In genomic region chr4:43241104-43241503, GRCh38 we compare ENCODE assay signal across 29 cellular contexts.
"Had no signal": no experiment of that assay in that cellular context is flagged by ENCODE, and none has a peak within 500 bp of the region (broad histone marks: within the 10 kb centered on the region; RNA-seq: fewer than 3 reads in every experiment).

No MANE protein-coding gene starts in this region.

- H3K9me3 Mint-ChIP-seq: type B pancreatic cell had no signal

- H3K9me3 ChIP-seq: stomach, suprapubic skin, testis, thoracic aorta, thyroid gland, tibial artery, tibial nerve, transverse colon, upper lobe of left lung, upper lobe of right lung, uterus, vagina had no signal

- H3K27ac ChIP-seq: stomach, suprapubic skin, testis, thoracic aorta, thyroid gland, tibial artery, tibial nerve, transverse colon, upper lobe of left lung, upper lobe of right lung, uterus, vagina had no signal

- H3K27me3 ChIP-seq: stomach, suprapubic skin, testis, thyroid gland, tibial artery, tibial nerve, transverse colon, upper lobe of left lung, upper lobe of right lung, uterus, vagina had no signal

- H3K4me3 ChIP-seq: stomach, suprapubic skin, testis, thoracic aorta, thyroid gland, tibial artery, tibial nerve, transverse colon, upper lobe of left lung, upper lobe of right lung, uterus, vagina had no signal

- H3K36me3 ChIP-seq: stomach, suprapubic skin, thoracic aorta, thyroid gland, tibial artery, tibial nerve, transverse colon, upper lobe of left lung, upper lobe of right lung, uterus, vagina had no signal

- FAIRE-seq: urothelium cell line had no signal

- H3K27ac Mint-ChIP-seq: stimulated activated effector memory CD8-positive, alpha-beta T cell treated with anti-CD3 and anti-CD28 coated beads, Interleukin-12 subunit alpha, Interleukin-12 subunit beta, amount 100 ng/mL, for 72 hours; stimulated activated memory B cell treated with anti-CD40 and anti-IgM and Interleukin-4, amounts not matched to agents 10 μg/mL and 1 μg/mL and 100 μg/mL, for 72 hours; stimulated activated naive B cell treated with anti-CD40 and anti-IgM and Interleukin-4, amounts not matched to agents 10 μg/mL and 1 μg/mL and 100 μg/mL, for 72 hours; stimulated activated naive CD8-positive, alpha-beta T cell treated with anti-CD3 and anti-CD28 coated beads, Interleukin-15, amount 100 ng/mL, for 72 hours; stimulated activated naive CD8-positive, alpha-beta T cell treated with anti-CD3 and anti-CD28 coated beads, Interleukin-15, Interleukin-2, amounts not matched to agents 100 ng/mL and 50 ng/mL, for 24 hours; type B pancreatic cell had no signal

- H3K36me3 Mint-ChIP-seq: stimulated activated effector memory CD8-positive, alpha-beta T cell treated with anti-CD3 and anti-CD28 coated beads, Interleukin-12 subunit alpha, Interleukin-12 subunit beta, amount 100 ng/mL, for 72 hours; stimulated activated memory B cell treated with anti-CD40 and anti-IgM and Interleukin-4, amounts not matched to agents 10 μg/mL and 1 μg/mL and 100 μg/mL, for 72 hours; stimulated activated naive B cell treated with anti-CD40 and anti-IgM and Interleukin-4, amounts not matched to agents 10 μg/mL and 1 μg/mL and 100 μg/mL, for 72 hours; type B pancreatic cell had no signal

- ATAC-seq: stimulated activated effector memory CD8-positive, alpha-beta T cell treated with anti-CD3 and anti-CD28 coated beads, Interleukin-12 subunit alpha, Interleukin-12 subunit beta, amount 100 ng/mL, for 72 hours; stimulated activated memory B cell treated with anti-CD40 and anti-IgM and Interleukin-4, amounts not matched to agents 10 μg/mL and 1 μg/mL and 100 μg/mL, for 72 hours; stimulated activated naive B cell treated with anti-CD40 and anti-IgM and Interleukin-4, amounts not matched to agents 10 μg/mL and 1 μg/mL and 100 μg/mL, for 72 hours; stimulated activated naive CD8-positive, alpha-beta T cell treated with anti-CD3 and anti-CD28 coated beads, Interleukin-15, amount 100 ng/mL, for 72 hours; stimulated activated naive CD8-positive, alpha-beta T cell treated with anti-CD3 and anti-CD28 coated beads, Interleukin-15, Interleukin-2, amounts not matched to agents 100 U/mL and 50 U/mL, for 24 hours; upper lobe of right lung had no signal

- H3K4me1 Mint-ChIP-seq: stimulated activated effector memory CD8-positive, alpha-beta T cell treated with anti-CD3 and anti-CD28 coated beads, Interleukin-12 subunit alpha, Interleukin-12 subunit beta, amount 100 ng/mL, for 72 hours; stimulated activated memory B cell treated with anti-CD40 and anti-IgM and Interleukin-4, amounts not matched to agents 10 μg/mL and 1 μg/mL and 100 μg/mL, for 72 hours; stimulated activated naive CD8-positive, alpha-beta T cell treated with anti-CD3 and anti-CD28 coated beads, Interleukin-15, amount 100 ng/mL, for 72 hours had no signal

- H3K4me1 ChIP-seq: stomach, suprapubic skin, testis, thyroid gland, tibial artery, tibial nerve, transverse colon, upper lobe of left lung, upper lobe of right lung, uterus, vagina had no signal

- H3K4me3 Mint-ChIP-seq: stimulated activated effector memory CD8-positive, alpha-beta T cell treated with anti-CD3 and anti-CD28 coated beads, Interleukin-12 subunit alpha, Interleukin-12 subunit beta, amount 100 ng/mL, for 72 hours; stimulated activated memory B cell treated with anti-CD40 and anti-IgM and Interleukin-4, amounts not matched to agents 10 μg/mL and 1 μg/mL and 100 μg/mL, for 72 hours; stimulated activated naive B cell treated with anti-CD40 and anti-IgM and Interleukin-4, amounts not matched to agents 10 μg/mL and 1 μg/mL and 100 μg/mL, for 72 hours; stimulated activated naive CD8-positive, alpha-beta T cell treated with anti-CD3 and anti-CD28 coated beads, Interleukin-15, amount 100 ng/mL, for 72 hours; stimulated activated naive CD8-positive, alpha-beta T cell treated with anti-CD3 and anti-CD28 coated beads, Interleukin-15, Interleukin-2, amounts not matched to agents 100 ng/mL and 50 ng/mL, for 24 hours; type B pancreatic cell had no signal

- DNase-seq: stimulated activated CD4-positive, alpha-beta T cell treated with anti-CD3 and anti-CD28 coated beads, Interleukin-2, amount 100 ng/mL, for 48 hours; stimulated activated CD4-positive, alpha-beta T cell treated with anti-CD3 and anti-CD28 coated beads, Interleukin-4, amount 100 ng/mL, for 1 hour; stimulated activated CD4-positive, alpha-beta T cell treated with anti-CD3 and anti-CD28 coated beads, Interleukin-4, amount 100 ng/mL, for 24 hours; stimulated activated CD4-positive, alpha-beta T cell treated with anti-CD3 and anti-CD28 coated beads, Interleukin-4, amount 100 ng/mL, for 4 hours; stimulated activated CD8-positive, alpha-beta memory T cell treated with anti-CD3 and anti-CD28 coated beads, Interleukin-4, amount 100 ng/mL, for 48 hours; stimulated activated naive B cell treated with anti-CD40 and anti-IgM and Interleukin-4, amounts not matched to agents 10 μg/mL and 1 μg/mL and 100 μg/mL, for 72 hours; stimulated activated naive CD4-positive, alpha-beta T cell; stimulated activated naive CD4-positive, alpha-beta T cell treated with Interleukin-2 at 50 U/mL for 16 hours; stimulated activated naive CD8-positive, alpha-beta T cell treated with anti-CD3 and anti-CD28 coated beads, Interleukin-15, amount 100 ng/mL, for 72 hours; stimulated activated naive CD8-positive, alpha-beta T cell treated with anti-CD3 and anti-CD28 coated beads, Interleukin-15, Interleukin-2, amounts not matched to agents 100 U/mL and 50 U/mL, for 24 hours; stomach; substantia nigra; testis; thyroid gland; tibial artery; transverse colon; trophoblast cell; upper lobe of left lung; upper lobe of right lung; uterus had no signal

- H3K27me3 Mint-ChIP-seq: stimulated activated memory B cell treated with anti-CD40 and anti-IgM and Interleukin-4, amounts not matched to agents 10 μg/mL and 1 μg/mL and 100 μg/mL, for 72 hours; stimulated activated naive B cell treated with anti-CD40 and anti-IgM and Interleukin-4, amounts not matched to agents 10 μg/mL and 1 μg/mL and 100 μg/mL, for 72 hours; stimulated activated naive CD8-positive, alpha-beta T cell treated with anti-CD3 and anti-CD28 coated beads, Interleukin-15, amount 100 ng/mL, for 72 hours; stimulated activated naive CD8-positive, alpha-beta T cell treated with anti-CD3 and anti-CD28 coated beads, Interleukin-15, Interleukin-2, amounts not matched to agents 100 ng/mL and 50 ng/mL, for 24 hours; type B pancreatic cell had no signal
